11 cellular contexts compared by ENCODE assay signal in the genomic region with DNA sequence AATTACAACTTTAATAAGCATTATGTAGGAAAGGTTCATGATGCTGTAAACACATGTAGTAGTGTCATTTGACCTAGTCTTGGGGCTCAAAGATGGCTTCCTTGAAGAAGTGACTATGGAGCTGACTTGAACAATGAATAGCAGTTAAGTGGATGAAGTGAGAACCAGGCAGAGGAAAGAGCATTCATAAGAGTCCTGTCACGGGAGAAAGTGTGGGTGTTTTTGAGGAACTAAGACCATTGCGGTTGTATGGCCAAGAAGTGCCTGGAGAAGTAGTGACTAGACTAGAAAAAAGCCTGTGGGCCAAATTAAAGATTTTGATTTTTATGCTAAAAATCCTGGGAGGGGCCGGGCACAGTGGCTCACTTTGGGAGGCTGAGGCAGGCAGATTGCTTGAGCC. TPM values are rescaled to one million over a fixed set of nuclear protein-coding genes. Genes with fewer than 3 reads are reported as not detected.
DNase-seq lines count a peak whose midpoint lies in the region; ATAC-seq and TF ChIP-seq lines count a peak whose summit lies in the region.
"Had no signal": no experiment of that assay in that cellular context is flagged by ENCODE, and none has a peak within 500 bp of the region (broad histone marks: within the 10 kb centered on the region; RNA-seq: fewer than 3 reads in every experiment).

No MANE protein-coding gene starts in this region.

- intact Hi-C loops in mucosa of descending colon (cut with DNase I, micrococcal nuclease): no loop called here

- H3K4me1 ChIP-seq in mucosa of descending colon (ENCODE audit: low read depth): no peaks in the 10 kb centered on the region

- in situ Hi-C loops in KBM-7 (cut with MboI; ENCODE audit: low pct_unique_long_range_greater_than_20kb, low sequenced_read_pairs): no loop called here

- ATAC-seq in GM18873 (IDR thresholded peaks at IDR 0.05; ENCODE audit: low FRiP score, unreplicated experiment) (peak; percentile 62), HG02588 (IDR thresholded peaks at IDR 0.05; ENCODE audit: unreplicated experiment) (peak; percentile 66), mucosa of descending colon (peak; percentile 47)

- DNase-seq in KBM-7 (peak; percentile 87), mucosa of descending colon (no peak), SW480 (ENCODE audit: low spot score) (no peak), AG20443 (ENCODE audit: low spot score) (no peak)
- no peak for DNase-seq in stimulated activated CD4-positive, alpha-beta T cell treated with anti-CD3 and anti-CD28 coated beads, Interleukin-15, amount 100 ng/mL, for 24 hours
- no peak for DNase-seq in activated effector memory CD4-positive, alpha-beta T cell treated with Interleukin-2 at 50 U/mL for 16 hours
- DNase-seq: activated CD8-positive, alpha-beta memory T cell treated with anti-CD3 and anti-CD28 coated beads for 24 hours; heart right ventricle had no signal

- H3K36me3 ChIP-seq in mucosa of descending colon (ENCODE audit: low read depth): no peaks in the 10 kb centered on the region
- H3K36me3 ChIP-seq: cardiac muscle cell had no signal

- no peak for TF ChIP-seq CTCF in mucosa of descending colon (IDR thresholded peaks at IDR 0.05)

- no peaks in the 10 kb centered on the region for H3K9me3 ChIP-seq in mucosa of descending colon
- H3K9me3 ChIP-seq: heart right ventricle had no signal

- no peak overlapping the region for H3K4me3 ChIP-seq in mucosa of descending colon
- H3K4me3 ChIP-seq: cardiac muscle cell, heart right ventricle had no signal

RNA-seq across cellular contexts. Expression of gene IL18BP, which starts 7.2 kb away (rescaled TPM):
- total RNA-seq in mucosa of descending colon: 10 to 100 TPM in 2 of 3 donors, 1 to 10 TPM in 1; 7.6 to 14.5 (median 13.7) TPM
